ENCODE assay signal across 16 cellular contexts in genomic region chr5:18299166-18299565, GRCh38.
"Had no signal": no experiment of that assay in that cellular context is flagged by ENCODE, and none has a peak within 500 bp of the region (broad histone marks: within the 10 kb centered on the region; RNA-seq: fewer than 3 reads in every experiment).

No MANE protein-coding gene starts in this region.

- H3K4me3 Mint-ChIP-seq: activated CD8-positive, alpha-beta memory T cell treated with anti-CD3 and anti-CD28 coated beads, Interleukin-2, amount 10 ng/mL, durations not matched to agents 7 days and 5 days; activated naive CD4-positive, alpha-beta T cell treated with anti-CD3 and anti-CD28 coated beads, Interleukin-2, amount 50 U/mL, for 24 hours; activated T-cell treated with anti-CD3 and anti-CD28 coated beads, Interleukin-2, amount 50 U/mL, for 24 hours; dendritic cell treated with granulocyte-macrophage colony-stimulating factor and Interleukin-4, amounts not matched to agents 40 ng/mL and 50 ng/mL, for 4 days; naive thymus-derived CD4-positive, alpha-beta T cell had no signal

- H3K36me3 Mint-ChIP-seq: activated CD8-positive, alpha-beta memory T cell treated with anti-CD3 and anti-CD28 coated beads, Interleukin-2, amount 10 ng/mL, durations not matched to agents 7 days and 5 days; activated naive CD4-positive, alpha-beta T cell treated with anti-CD3 and anti-CD28 coated beads, Interleukin-2, amount 50 U/mL, for 24 hours; naive thymus-derived CD4-positive, alpha-beta T cell had no signal

- H3K4me3 ChIP-seq: hepatocyte, tibial artery, vagina had no signal

- H3K4me1 Mint-ChIP-seq: activated CD8-positive, alpha-beta memory T cell treated with anti-CD3 and anti-CD28 coated beads, Interleukin-2, amount 10 ng/mL, durations not matched to agents 7 days and 5 days; activated naive CD4-positive, alpha-beta T cell treated with anti-CD3 and anti-CD28 coated beads, Interleukin-2, amount 50 U/mL, for 24 hours; naive thymus-derived CD4-positive, alpha-beta T cell had no signal

- H3K27me3 Mint-ChIP-seq: activated CD8-positive, alpha-beta memory T cell treated with anti-CD3 and anti-CD28 coated beads, Interleukin-2, amount 10 ng/mL, durations not matched to agents 7 days and 5 days; activated naive CD4-positive, alpha-beta T cell treated with anti-CD3 and anti-CD28 coated beads, Interleukin-2, amount 50 U/mL, for 24 hours; activated T-cell treated with anti-CD3 and anti-CD28 coated beads, Interleukin-2, amount 50 U/mL, for 24 hours; naive thymus-derived CD4-positive, alpha-beta T cell had no signal

- H3K4me1 ChIP-seq: tibial artery, vagina had no signal

- H3K36me3 ChIP-seq: brain microvascular endothelial cell, tibial artery, vagina had no signal

- DNase-seq: activated CD4-positive, alpha-beta T cell treated with anti-CD3 and anti-CD28 coated beads, Interleukin-2, amount 50 U/mL, for 4 hours; activated CD4-positive, CD25-positive, alpha-beta regulatory T cell treated with anti-CD3 and anti-CD28 coated beads, Interleukin-2, amount 50 U/mL, for 72 hours; activated CD8-positive, alpha-beta memory T cell treated with anti-CD3 and anti-CD28 coated beads, Interleukin-2, amount 10 ng/mL, durations not matched to agents 7 days and 5 days; activated effector memory CD4-positive, alpha-beta T cell treated with Interleukin-2 at 50 U/mL for 16 hours; activated T-cell treated with anti-CD3 and anti-CD28 coated beads, Interleukin-2, amount 50 U/mL, for 24 hours; amygdala; brain microvascular endothelial cell; naive thymus-derived CD4-positive, alpha-beta T cell; right cardiac atrium; small intestine; tibial artery had no signal

- H3K27me3 ChIP-seq: brain microvascular endothelial cell, hepatocyte, tibial artery, vagina had no signal

- H3K27ac ChIP-seq: brain microvascular endothelial cell, hepatocyte, tibial artery, vagina had no signal

- H3K9me3 ChIP-seq: tibial artery, vagina had no signal

- ATAC-seq: activated CD8-positive, alpha-beta memory T cell treated with anti-CD3 and anti-CD28 coated beads, Interleukin-2, amount 10 ng/mL, durations not matched to agents 7 days and 5 days; naive thymus-derived CD4-positive, alpha-beta T cell; right cardiac atrium had no signal

- H3K27ac Mint-ChIP-seq: activated CD8-positive, alpha-beta memory T cell treated with anti-CD3 and anti-CD28 coated beads, Interleukin-2, amount 10 ng/mL, durations not matched to agents 7 days and 5 days; activated naive CD4-positive, alpha-beta T cell treated with anti-CD3 and anti-CD28 coated beads, Interleukin-2, amount 50 U/mL, for 24 hours; activated T-cell treated with anti-CD3 and anti-CD28 coated beads, Interleukin-2, amount 50 U/mL, for 24 hours; dendritic cell treated with granulocyte-macrophage colony-stimulating factor and Interleukin-4, amounts not matched to agents 40 ng/mL and 50 ng/mL, for 4 days; naive thymus-derived CD4-positive, alpha-beta T cell; progenitor cell of endocrine pancreas had no signal
